1 cellular context compared by ENCODE assay signal in the genomic region with DNA sequence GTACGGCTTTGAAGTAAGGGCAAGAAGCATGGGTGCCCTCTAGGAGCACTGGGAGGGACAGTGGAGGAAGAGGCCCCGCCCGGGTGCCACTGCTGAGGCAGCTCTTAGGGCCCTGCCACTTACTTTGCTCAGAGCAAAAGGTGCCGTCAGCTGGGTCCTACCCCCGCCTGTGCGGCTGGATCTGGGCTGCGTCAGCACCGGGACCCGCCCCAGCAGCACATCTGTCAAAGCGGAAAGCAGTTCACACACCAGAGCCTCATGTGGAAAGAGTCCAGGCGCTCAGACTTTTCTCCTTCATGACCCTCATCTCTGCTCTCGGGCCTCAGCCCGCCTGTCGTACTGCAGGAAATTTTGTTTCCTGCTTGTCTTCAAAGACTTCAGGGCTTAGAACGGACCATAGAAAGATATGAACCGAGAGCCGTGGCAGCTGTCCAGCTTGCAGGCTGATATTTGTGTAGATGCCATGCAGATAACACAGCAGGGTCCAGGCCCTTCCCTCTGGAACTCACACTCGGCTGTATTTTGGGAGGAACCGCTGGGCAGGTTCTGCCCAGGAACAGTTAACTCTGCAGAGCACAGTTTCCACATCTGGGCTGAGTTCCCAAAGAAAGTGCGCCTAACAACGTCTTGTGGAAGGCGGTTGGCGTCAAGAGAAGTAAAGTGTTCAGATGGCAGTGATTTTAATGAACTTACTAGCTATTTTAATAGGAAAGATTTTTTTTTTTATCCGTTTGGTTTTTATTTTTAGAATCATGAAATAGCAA.
TF ChIP-seq lines count a peak whose summit lies in the region.

No MANE protein-coding gene starts in this region.

TF ChIP-seq in GM23338, 12 proteins besides CTCF, POLR2A, EP300 and RAD21 (continued from another document):
- TF ChIP-seq, protein P1, sequence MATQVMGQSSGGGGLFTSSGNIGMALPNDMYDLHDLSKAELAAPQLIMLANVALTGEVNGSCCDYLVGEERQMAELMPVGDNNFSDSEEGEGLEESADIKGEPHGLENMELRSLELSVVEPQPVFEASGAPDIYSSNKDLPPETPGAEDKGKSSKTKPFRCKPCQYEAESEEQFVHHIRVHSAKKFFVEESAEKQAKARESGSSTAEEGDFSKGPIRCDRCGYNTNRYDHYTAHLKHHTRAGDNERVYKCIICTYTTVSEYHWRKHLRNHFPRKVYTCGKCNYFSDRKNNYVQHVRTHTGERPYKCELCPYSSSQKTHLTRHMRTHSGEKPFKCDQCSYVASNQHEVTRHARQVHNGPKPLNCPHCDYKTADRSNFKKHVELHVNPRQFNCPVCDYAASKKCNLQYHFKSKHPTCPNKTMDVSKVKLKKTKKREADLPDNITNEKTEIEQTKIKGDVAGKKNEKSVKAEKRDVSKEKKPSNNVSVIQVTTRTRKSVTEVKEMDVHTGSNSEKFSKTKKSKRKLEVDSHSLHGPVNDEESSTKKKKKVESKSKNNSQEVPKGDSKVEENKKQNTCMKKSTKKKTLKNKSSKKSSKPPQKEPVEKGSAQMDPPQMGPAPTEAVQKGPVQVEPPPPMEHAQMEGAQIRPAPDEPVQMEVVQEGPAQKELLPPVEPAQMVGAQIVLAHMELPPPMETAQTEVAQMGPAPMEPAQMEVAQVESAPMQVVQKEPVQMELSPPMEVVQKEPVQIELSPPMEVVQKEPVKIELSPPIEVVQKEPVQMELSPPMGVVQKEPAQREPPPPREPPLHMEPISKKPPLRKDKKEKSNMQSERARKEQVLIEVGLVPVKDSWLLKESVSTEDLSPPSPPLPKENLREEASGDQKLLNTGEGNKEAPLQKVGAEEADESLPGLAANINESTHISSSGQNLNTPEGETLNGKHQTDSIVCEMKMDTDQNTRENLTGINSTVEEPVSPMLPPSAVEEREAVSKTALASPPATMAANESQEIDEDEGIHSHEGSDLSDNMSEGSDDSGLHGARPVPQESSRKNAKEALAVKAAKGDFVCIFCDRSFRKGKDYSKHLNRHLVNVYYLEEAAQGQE (IDR thresholded peaks at IDR 0.05; ENCODE audit: unreplicated experiment) = no peak
